In the genomic region with DNA sequence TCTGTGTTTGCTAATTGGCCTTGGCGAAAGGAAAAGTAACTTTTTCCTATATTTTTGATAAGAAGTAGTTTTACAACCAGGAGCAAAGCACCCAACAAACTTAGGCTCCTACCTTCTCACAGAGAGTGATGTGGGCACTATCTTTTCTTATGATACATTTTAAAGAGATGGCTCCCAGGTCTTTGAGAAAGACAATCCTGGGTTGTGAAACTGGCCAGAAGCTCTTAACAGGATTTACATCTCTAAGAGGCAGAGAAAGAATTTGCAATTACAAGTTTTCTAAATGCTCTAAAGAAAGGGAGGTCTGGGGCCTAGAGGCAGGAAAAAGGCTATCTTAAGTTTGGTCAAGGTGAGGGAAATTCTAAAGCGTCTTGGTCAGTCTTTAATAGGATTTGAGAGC, we compare ENCODE assay signal across 24 cellular contexts.
"Had no signal": no experiment of that assay in that cellular context is flagged by ENCODE, and none has a peak within 500 bp of the region (broad histone marks: within the 10 kb centered on the region; RNA-seq: fewer than 3 reads in every experiment).

No MANE protein-coding gene starts in this region.

- H3K9ac ChIP-seq: neural progenitor cell, parathyroid adenoma had no signal

- H3K4me1 ChIP-seq: colonic mucosa, esophagus muscularis mucosa, neural progenitor cell, parathyroid adenoma, right lobe of liver, transverse colon, upper lobe of right lung, uterus had no signal

- H3K27me3 Mint-ChIP-seq: dendritic cell treated with granulocyte-macrophage colony-stimulating factor and Interleukin-4, amounts not matched to agents 40 ng/mL and 50 ng/mL, for 4 days; naive B cell; progenitor cell of endocrine pancreas; stimulated activated naive B cell treated with anti-CD40 and anti-IgM and Interleukin-4, amounts not matched to agents 10 μg/mL and 1 μg/mL and 100 μg/mL, for 72 hours; stimulated activated naive CD8-positive, alpha-beta T cell treated with anti-CD3 and anti-CD28 coated beads, Interleukin-15, Interleukin-2, amounts not matched to agents 100 ng/mL and 50 ng/mL, for 24 hours had no signal

- H3K4me3 ChIP-seq: colonic mucosa, esophagus muscularis mucosa, mucosa of descending colon, neural progenitor cell, right lobe of liver, transverse colon, upper lobe of right lung, uterus had no signal

- H3K27ac ChIP-seq: colonic mucosa, esophagus muscularis mucosa, neural progenitor cell, parathyroid adenoma, right lobe of liver, transverse colon, upper lobe of right lung, uterus had no signal

- H3K36me3 ChIP-seq: colonic mucosa, esophagus muscularis mucosa, neural progenitor cell, right lobe of liver, transverse colon, upper lobe of right lung, uterus had no signal

- H3K9me3 ChIP-seq: colonic mucosa, esophagus muscularis mucosa, mucosa of descending colon, right lobe of liver, transverse colon, upper lobe of right lung, uterus had no signal

- H3K4me3 Mint-ChIP-seq: dendritic cell treated with granulocyte-macrophage colony-stimulating factor and Interleukin-4, amounts not matched to agents 40 ng/mL and 50 ng/mL, for 4 days; mesothelial cell of epicardium; nephron; neural progenitor cell; stimulated activated naive B cell treated with anti-CD40 and anti-IgM and Interleukin-4, amounts not matched to agents 10 μg/mL and 1 μg/mL and 100 μg/mL, for 72 hours; stimulated activated naive CD8-positive, alpha-beta T cell treated with anti-CD3 and anti-CD28 coated beads, Interleukin-15, Interleukin-2, amounts not matched to agents 100 ng/mL and 50 ng/mL, for 24 hours had no signal

- H3K27ac Mint-ChIP-seq: dendritic cell treated with granulocyte-macrophage colony-stimulating factor and Interleukin-4, amounts not matched to agents 40 ng/mL and 50 ng/mL, for 4 days; mesothelial cell of epicardium; naive B cell; nephron; neural progenitor cell; progenitor cell of endocrine pancreas; stimulated activated naive B cell treated with anti-CD40 and anti-IgM and Interleukin-4, amounts not matched to agents 10 μg/mL and 1 μg/mL and 100 μg/mL, for 72 hours; stimulated activated naive CD8-positive, alpha-beta T cell treated with anti-CD3 and anti-CD28 coated beads, Interleukin-15, Interleukin-2, amounts not matched to agents 100 ng/mL and 50 ng/mL, for 24 hours had no signal

- DNase-seq: colonic mucosa; effector CD8-positive, alpha-beta T cell; foreskin melanocyte; head of caudate nucleus; kidney; mesenchymal stem cell; mucosa of descending colon; naive B cell; right lobe of liver; small intestine; stimulated activated CD4-positive, alpha-beta T cell treated with anti-CD3 and anti-CD28 coated beads, Interleukin-15, amount 100 ng/mL, for 24 hours; stimulated activated CD4-positive, alpha-beta T cell treated with anti-CD3 and anti-CD28 coated beads, Interleukin-2, amount 100 ng/mL, for 48 hours; stimulated activated naive B cell treated with anti-CD40 and anti-IgM and Interleukin-4, amounts not matched to agents 10 μg/mL and 1 μg/mL and 100 μg/mL, for 72 hours; transverse colon; upper lobe of right lung; uterus had no signal

- H3K9me3 Mint-ChIP-seq: mesothelial cell of epicardium, nephron, neural progenitor cell had no signal

- H3K4me1 Mint-ChIP-seq: mesothelial cell of epicardium; naive B cell; stimulated activated naive B cell treated with anti-CD40 and anti-IgM and Interleukin-4, amounts not matched to agents 10 μg/mL and 1 μg/mL and 100 μg/mL, for 72 hours had no signal

- H3K27me3 ChIP-seq: colonic mucosa, esophagus muscularis mucosa, neural progenitor cell, right lobe of liver, transverse colon, upper lobe of right lung, uterus had no signal

- H3K36me3 Mint-ChIP-seq: mesothelial cell of epicardium; naive B cell; neural progenitor cell; stimulated activated naive B cell treated with anti-CD40 and anti-IgM and Interleukin-4, amounts not matched to agents 10 μg/mL and 1 μg/mL and 100 μg/mL, for 72 hours had no signal
